Comparison of ENCODE assay signal across 1 cellular context in the genomic region with DNA sequence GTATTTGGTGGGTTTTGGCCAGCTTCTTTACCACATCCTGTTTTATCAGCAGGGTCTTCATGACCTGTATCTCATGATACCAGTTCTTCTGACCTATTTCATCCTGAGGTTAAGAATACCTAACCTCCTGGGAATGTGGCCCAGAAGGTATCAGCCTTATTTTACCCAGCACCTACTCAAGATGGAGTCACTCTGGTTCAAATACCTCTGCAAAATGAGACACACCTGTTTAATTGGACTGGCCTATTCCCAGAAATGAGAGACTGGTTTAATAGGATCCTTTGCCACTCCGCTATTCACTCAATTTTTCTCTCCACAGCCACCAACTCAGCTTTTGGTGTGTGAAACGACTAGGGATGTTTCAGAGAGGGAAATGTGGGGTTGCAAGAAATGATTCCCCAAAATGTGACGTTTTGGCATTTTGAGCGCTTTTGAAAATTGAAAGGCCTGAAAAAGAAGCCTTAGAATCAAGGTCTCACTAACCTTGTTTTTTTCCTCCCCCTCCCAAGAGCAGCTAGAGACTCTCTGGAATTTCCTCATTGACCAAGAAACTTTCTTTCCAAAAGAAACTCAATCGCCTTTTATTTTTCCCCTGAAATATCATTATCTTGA.
TF ChIP-seq lines count a peak whose summit lies in the region.

No MANE protein-coding gene starts in this region.

TF ChIP-seq in WTC11, 78 proteins besides CTCF, POLR2A, EP300 and RAD21 (continued from another document):
- TF ChIP-seq ZNF532 (CRISPR knock-in tag; IDR thresholded peaks at IDR 0.05; ENCODE audit: borderline replicate concordance) = 0 out of 2 replicates have a peak, but pooled peaks have one; percentile 31
- 0 out of 2 replicates have a peak, but pooled peaks have one; percentile 43 for TF ChIP-seq ZNF396 (CRISPR knock-in tag; IDR thresholded peaks at IDR 0.05; ENCODE audit: borderline replicate concordance)
- TF ChIP-seq ATF3 (CRISPR knock-in tag; conservative IDR thresholded peaks at IDR 0.05) = no peak
- no peak for TF ChIP-seq ATF1 (CRISPR knock-in tag; IDR thresholded peaks at IDR 0.05)
- TF ChIP-seq ATF2 (CRISPR knock-in tag; IDR thresholded peaks at IDR 0.05; ENCODE audit: borderline replicate concordance, low read depth) = no peak
TF ChIP-seq in WTC11: peak in this region for 4.
